ENCODE assay signal across 29 cellular contexts in genomic region chr2:129300456-129300855, GRCh38.
"Had no signal": no experiment of that assay in that cellular context is flagged by ENCODE, and none has a peak within 500 bp of the region (broad histone marks: within the 10 kb centered on the region; RNA-seq: fewer than 3 reads in every experiment).

No MANE protein-coding gene starts in this region.

- DNase-seq: naive B cell; naive thymus-derived CD8-positive, alpha-beta T cell; occipital lobe; ovary; psoas muscle; right cardiac atrium; spleen; stimulated activated CD4-positive, alpha-beta T cell treated with anti-CD3 and anti-CD28 coated beads, Interleukin-12 subunit alpha, Interleukin-12 subunit beta, amount 100 ng/mL, for 4 hours; stimulated activated CD4-positive, alpha-beta T cell treated with anti-CD3 and anti-CD28 coated beads, Interleukin-1b, Interleukin-23, amount 100 ng/mL, for 48 hours; stimulated activated CD4-positive, alpha-beta T cell treated with anti-CD3 and anti-CD28 coated beads, Interleukin-4, amount 100 ng/mL, for 1 hour; stimulated activated CD4-positive, alpha-beta T cell treated with anti-CD3 and anti-CD28 coated beads, Interleukin-4, amount 100 ng/mL, for 4 hours; stimulated activated CD8-positive, alpha-beta memory T cell treated with anti-CD3 and anti-CD28 coated beads, Interleukin-4, amount 100 ng/mL, for 48 hours; stimulated activated naive CD4-positive, alpha-beta T cell; stimulated activated naive CD8-positive, alpha-beta T cell treated with anti-CD3 and anti-CD28 coated beads, Interleukin-15, amount 100 ng/mL, for 72 hours; stimulated activated naive CD8-positive, alpha-beta T cell treated with anti-CD3 and anti-CD28 coated beads, Interleukin-15, Interleukin-2, amounts not matched to agents 100 U/mL and 50 U/mL, for 24 hours; substantia nigra; testis; trophoblast cell had no signal

- H3K27ac ChIP-seq: neural progenitor cell, ovary, parathyroid adenoma, skin epidermis, spleen, suprapubic skin, testis, upper lobe of left lung, vagina had no signal

- H2AFZ ChIP-seq: neural progenitor cell, parathyroid adenoma had no signal

- H3K36me3 ChIP-seq: neural progenitor cell, ovary, spleen, suprapubic skin, tibial nerve, upper lobe of left lung, vagina had no signal

- H3K36me3 Mint-ChIP-seq: naive B cell; naive thymus-derived CD8-positive, alpha-beta T cell; natural killer cell treated with Interleukin-12 subunit alpha and Interleukin-12 subunit beta and Interleukin-15 and Interleukin-18, amount 100 ng/mL, for 72 hours; neural progenitor cell; stimulated activated memory B cell treated with anti-CD40 and anti-IgM and Interleukin-4, amounts not matched to agents 10 μg/mL and 1 μg/mL and 100 μg/mL, for 72 hours had no signal

- H3K79me2 ChIP-seq: parathyroid adenoma had no signal

- H3K4me2 ChIP-seq: neural progenitor cell, smooth muscle cell had no signal

- H3K4me1 Mint-ChIP-seq: naive B cell; naive thymus-derived CD8-positive, alpha-beta T cell; neural progenitor cell; stimulated activated memory B cell treated with anti-CD40 and anti-IgM and Interleukin-4, amounts not matched to agents 10 μg/mL and 1 μg/mL and 100 μg/mL, for 72 hours; stimulated activated naive CD8-positive, alpha-beta T cell treated with anti-CD3 and anti-CD28 coated beads, Interleukin-15, amount 100 ng/mL, for 72 hours had no signal

- H3K27ac Mint-ChIP-seq: naive B cell; naive thymus-derived CD8-positive, alpha-beta T cell; natural killer cell treated with Interleukin-12 subunit alpha and Interleukin-12 subunit beta and Interleukin-15 and Interleukin-18, amount 100 ng/mL, for 72 hours; neural progenitor cell; progenitor cell of endocrine pancreas; stimulated activated memory B cell treated with anti-CD40 and anti-IgM and Interleukin-4, amounts not matched to agents 10 μg/mL and 1 μg/mL and 100 μg/mL, for 72 hours; stimulated activated naive CD8-positive, alpha-beta T cell treated with anti-CD3 and anti-CD28 coated beads, Interleukin-15, amount 100 ng/mL, for 72 hours had no signal

- H3K4me1 ChIP-seq: neural progenitor cell, parathyroid adenoma, testis, upper lobe of left lung had no signal

- H3K4me3 Mint-ChIP-seq: naive B cell; naive thymus-derived CD8-positive, alpha-beta T cell; natural killer cell treated with Interleukin-12 subunit alpha and Interleukin-12 subunit beta and Interleukin-15 and Interleukin-18, amount 100 ng/mL, for 72 hours; neural progenitor cell; stimulated activated memory B cell treated with anti-CD40 and anti-IgM and Interleukin-4, amounts not matched to agents 10 μg/mL and 1 μg/mL and 100 μg/mL, for 72 hours; stimulated activated naive CD8-positive, alpha-beta T cell treated with anti-CD3 and anti-CD28 coated beads, Interleukin-15, amount 100 ng/mL, for 72 hours had no signal

- H3K27me3 ChIP-seq: neural progenitor cell, ovary, spleen, suprapubic skin, testis, tibial nerve, upper lobe of left lung, vagina had no signal

- H3K4me3 ChIP-seq: neural progenitor cell, ovary, psoas muscle, skin epidermis, smooth muscle cell, spleen, suprapubic skin, testis, tibial nerve, upper lobe of left lung, vagina had no signal

- H3K9me3 ChIP-seq: ovary, psoas muscle, suprapubic skin, testis, upper lobe of left lung, vagina had no signal

- H3K9ac ChIP-seq: neural progenitor cell, parathyroid adenoma had no signal

- H3K9me3 Mint-ChIP-seq: natural killer cell treated with Interleukin-12 subunit alpha and Interleukin-12 subunit beta and Interleukin-15 and Interleukin-18, amount 100 ng/mL, for 72 hours had no signal

- ATAC-seq: naive thymus-derived CD8-positive, alpha-beta T cell; stimulated activated naive CD8-positive, alpha-beta T cell treated with anti-CD3 and anti-CD28 coated beads, Interleukin-15, Interleukin-2, amounts not matched to agents 100 U/mL and 50 U/mL, for 24 hours had no signal
